Comparison of ENCODE assay signal across 17 cellular contexts in genomic region chr2:190993292-190993643, GRCh38. TPM values are rescaled to one million over a fixed set of nuclear protein-coding genes. Genes with fewer than 3 reads are reported as not detected.
A peak's percentile ranks its signal among the peaks of the same experiment; 100 is the strongest.
DNase-seq lines count a peak whose midpoint lies in the region; ATAC-seq lines count a peak whose summit lies in the region.
"Had no signal": no experiment of that assay in that cellular context is flagged by ENCODE, and none has a peak within 500 bp of the region (broad histone marks: within the 10 kb centered on the region; RNA-seq: fewer than 3 reads in every experiment).

No MANE protein-coding gene starts in this region.

- peaks cover 31 to 40% of the 10 kb centered on the region in 2 experiments for H3K36me3 ChIP-seq in trophoblast cell (ENCODE audit: control insufficient read depth in 1 of 2, insufficient read depth in 2 of 2, low read length in 2 of 2)

- no peaks in the 10 kb centered on the region for H3K27me3 ChIP-seq in trophoblast cell (ENCODE audit: insufficient read depth, low read length)
- H3K27me3 ChIP-seq: BLaER1 treated with 17β-estradiol and CSF1 and Interleukin-3, amounts not matched to agents 10 nM and 100 nM; MG63 had no signal

- H4K12ac ChIP-seq in trophoblast cell (ENCODE audit: low read depth, low read length), result no peak overlapping the region

- no peaks in the 10 kb centered on the region for H3K79me2 ChIP-seq in trophoblast cell (ENCODE audit: control insufficient read depth, insufficient read depth, low read length, poor library complexity)

- no peak overlapping the region for H3K18ac ChIP-seq in trophoblast cell (ENCODE audit: low read length)

- POLR2A ChIA-PET in activated naive CD8-positive, alpha-beta T cell treated with anti-CD3 and anti-CD28 coated beads, Interleukin-2, amount 10 ng/mL, durations not matched to agents 7 days and 5 days (lab: Charles Lee), result interaction anchor here (0.7 to 2.7 kb wide), 4 partner anchors 14 to 42 kb away, joined by 3 to 8 read pairs (median 6); no protein-coding TSS in a partner anchor

- H3K9me3 Mint-ChIP-seq in T-helper 1 cell treated with Interleukin-12 subunit alpha and Interleukin-12 subunit beta and Interleukin-4 antibody, amounts not matched to agents 30 μg/mL and 1 μg/mL, for 36 hours, result peaks cover 8% of the 10 kb centered on the region
- no peaks in the 10 kb centered on the region for H3K9me3 Mint-ChIP-seq in activated naive CD8-positive, alpha-beta T cell treated with anti-CD3 and anti-CD28 coated beads, Interleukin-2, amount 10 ng/mL, durations not matched to agents 7 days and 5 days
- H3K9me3 Mint-ChIP-seq in activated naive CD8-positive, alpha-beta T cell treated with anti-CD3 and anti-CD28 coated beads for 36 hours, result peaks cover 20% of the 10 kb centered on the region
- no peaks in the 10 kb centered on the region for H3K9me3 Mint-ChIP-seq in central memory CD8-positive, alpha-beta T cell

- no peak overlapping the region for H3K14ac ChIP-seq in trophoblast cell (ENCODE audit: low read length)

- H2AFZ ChIP-seq in trophoblast cell (ENCODE audit: insufficient read depth, low read length, poor library complexity), result no peak overlapping the region

- no peak overlapping the region for H4K91ac ChIP-seq in trophoblast cell (ENCODE audit: low read depth, low read length)

- H3K23ac ChIP-seq in trophoblast cell (ENCODE audit: low read length), result no peak overlapping the region

- H3K4me2 ChIP-seq in trophoblast cell (ENCODE audit: low read length), result no peak overlapping the region
- H3K4me2 ChIP-seq: BLaER1 treated with 17β-estradiol and CSF1 and Interleukin-3, amounts not matched to agents 10 nM and 100 nM had no signal

- H3K4me1 Mint-ChIP-seq in T-helper 1 cell treated with Interleukin-12 subunit alpha and Interleukin-12 subunit beta and Interleukin-4 antibody, amounts not matched to agents 30 μg/mL and 1 μg/mL, for 36 hours (ENCODE audit: low read depth), result peaks cover 54% of the 10 kb centered on the region
- peaks cover 60% of the 10 kb centered on the region for H3K4me1 Mint-ChIP-seq in activated naive CD8-positive, alpha-beta T cell treated with anti-CD3 and anti-CD28 coated beads, Interleukin-2, amount 10 ng/mL, durations not matched to agents 7 days and 5 days
- peaks cover 34% of the 10 kb centered on the region for H3K4me1 Mint-ChIP-seq in activated naive CD8-positive, alpha-beta T cell treated with anti-CD3 and anti-CD28 coated beads for 36 hours
- H3K4me1 Mint-ChIP-seq in central memory CD8-positive, alpha-beta T cell, result peaks cover 22% of the 10 kb centered on the region

- DNase-seq in T-helper 1 cell (no peak), trophoblast cell (no peak), NCI-H1105 treated with DMSO at 0.1 percent for 48 hours (lab: John Stamatoyannopoulos, UW) (no peak)
- DNase-seq in activated naive CD8-positive, alpha-beta T cell treated with anti-CD3 and anti-CD28 coated beads, Interleukin-2, amount 10 ng/mL, durations not matched to agents 7 days and 5 days, result no peak
- no peak for DNase-seq in activated naive CD8-positive, alpha-beta T cell treated with anti-CD3 and anti-CD28 coated beads for 36 hours
- DNase-seq in central memory CD8-positive, alpha-beta T cell (ENCODE audit: low spot score in 2 of 2), result no peak
- DNase-seq: DMS53, H7, MG63, NCI-H1092 treated with DMSO at 0.1 percent for 48 hours, NCI-H1694 treated with DMSO at 0.1 percent for 48 hours, NCI-H2171, NCI-H446 treated with DMSO at 0.1 percent for 48 hours had no signal

- H3K36me3 Mint-ChIP-seq in T-helper 1 cell treated with Interleukin-12 subunit alpha and Interleukin-12 subunit beta and Interleukin-4 antibody, amounts not matched to agents 30 μg/mL and 1 μg/mL, for 36 hours (ENCODE audit: low read depth), result peaks cover 79% of the 10 kb centered on the region
- peaks cover 76% of the 10 kb centered on the region for H3K36me3 Mint-ChIP-seq in activated naive CD8-positive, alpha-beta T cell treated with anti-CD3 and anti-CD28 coated beads, Interleukin-2, amount 10 ng/mL, durations not matched to agents 7 days and 5 days
- H3K36me3 Mint-ChIP-seq in activated naive CD8-positive, alpha-beta T cell treated with anti-CD3 and anti-CD28 coated beads for 36 hours, result peaks cover 73% of the 10 kb centered on the region
- peaks cover 91% of the 10 kb centered on the region for H3K36me3 Mint-ChIP-seq in central memory CD8-positive, alpha-beta T cell (ENCODE audit: insufficient read depth)

- no peak overlapping the region for H2BK5ac ChIP-seq in trophoblast cell (ENCODE audit: low read depth, low read length, poor library complexity)

- no peak overlapping the region for H3K9ac ChIP-seq in trophoblast cell (ENCODE audit: low read length)
- H3K9ac ChIP-seq: BLaER1 treated with 17β-estradiol and CSF1 and Interleukin-3, amounts not matched to agents 10 nM and 100 nM had no signal

- H3K27ac ChIP-seq in trophoblast cell (ENCODE audit: low read depth, low read length), result no peak overlapping the region
- H3K27ac ChIP-seq: 22Rv1; BLaER1 treated with 17β-estradiol and CSF1 and Interleukin-3, amounts not matched to agents 10 nM and 100 nM had no signal

- H2AK5ac ChIP-seq in trophoblast cell (ENCODE audit: low read length), result no peak overlapping the region

- ATAC-seq in activated naive CD8-positive, alpha-beta T cell treated with anti-CD3 and anti-CD28 coated beads, Interleukin-2, amount 10 ng/mL, durations not matched to agents 7 days and 5 days (ENCODE audit: low read depth), result no peak
- ATAC-seq in central memory CD8-positive, alpha-beta T cell (replicated peaks; ENCODE audit: extremely low read depth, poor library complexity, severe bottlenecking), result no peak
- ATAC-seq in GM21786 (IDR thresholded peaks at IDR 0.05; ENCODE audit: unreplicated experiment), result no peak

- peak overlapping the region; percentile 43 for H2BK12ac ChIP-seq in trophoblast cell (ENCODE audit: low read length)

- H3K4me3 ChIP-seq in trophoblast cell (ENCODE audit: low read depth, low read length), result no peak overlapping the region
- H3K4me3 ChIP-seq: BLaER1 treated with 17β-estradiol and CSF1 and Interleukin-3, amounts not matched to agents 10 nM and 100 nM; MG63 had no signal

- WGBS in trophoblast cell (ENCODE audit: extremely low coverage, insufficient coverage, insufficient read length), result no CpG with 5 or more reads among the region's 6 CpGs

- H3K27ac Mint-ChIP-seq in T-helper 1 cell treated with Interleukin-12 subunit alpha and Interleukin-12 subunit beta and Interleukin-4 antibody, amounts not matched to agents 30 μg/mL and 1 μg/mL, for 36 hours, result peak overlapping the region; percentile 2
- peak overlapping the region; percentile 65 for H3K27ac Mint-ChIP-seq in activated naive CD8-positive, alpha-beta T cell treated with anti-CD3 and anti-CD28 coated beads, Interleukin-2, amount 10 ng/mL, durations not matched to agents 7 days and 5 days
- H3K27ac Mint-ChIP-seq in activated naive CD8-positive, alpha-beta T cell treated with anti-CD3 and anti-CD28 coated beads for 36 hours, result no peak overlapping the region
- H3K27ac Mint-ChIP-seq in central memory CD8-positive, alpha-beta T cell (ENCODE audit: low read depth), result peak overlapping the region; percentile 41

- no peak overlapping the region for H3K4ac ChIP-seq in trophoblast cell (ENCODE audit: low read depth, low read length)

- peaks cover 4 to 16% of the 10 kb centered on the region in 2 experiments for H3K4me1 ChIP-seq in trophoblast cell (ENCODE audit: control insufficient read depth in 1 of 2, insufficient read depth in 2 of 2, low read length in 2 of 2)

- H3K79me1 ChIP-seq in trophoblast cell (ENCODE audit: low read length), result no peaks in the 10 kb centered on the region

- no peak overlapping the region for H3K4me3 Mint-ChIP-seq in T-helper 1 cell treated with Interleukin-12 subunit alpha and Interleukin-12 subunit beta and Interleukin-4 antibody, amounts not matched to agents 30 μg/mL and 1 μg/mL, for 36 hours
- H3K4me3 Mint-ChIP-seq in activated naive CD8-positive, alpha-beta T cell treated with anti-CD3 and anti-CD28 coated beads, Interleukin-2, amount 10 ng/mL, durations not matched to agents 7 days and 5 days, result no peak overlapping the region
- no peak overlapping the region for H3K4me3 Mint-ChIP-seq in activated naive CD8-positive, alpha-beta T cell treated with anti-CD3 and anti-CD28 coated beads for 36 hours
- H3K4me3 Mint-ChIP-seq in central memory CD8-positive, alpha-beta T cell, result no peak overlapping the region

- H2BK120ac ChIP-seq in trophoblast cell (ENCODE audit: insufficient read depth, low read length, poor library complexity), result no peak overlapping the region

- H4K8ac ChIP-seq in trophoblast cell (ENCODE audit: low read depth, low read length), result no peak overlapping the region

- no peaks in the 10 kb centered on the region for H3K27me3 Mint-ChIP-seq in T-helper 1 cell treated with Interleukin-12 subunit alpha and Interleukin-12 subunit beta and Interleukin-4 antibody, amounts not matched to agents 30 μg/mL and 1 μg/mL, for 36 hours (ENCODE audit: low read depth)
- H3K27me3 Mint-ChIP-seq in activated naive CD8-positive, alpha-beta T cell treated with anti-CD3 and anti-CD28 coated beads, Interleukin-2, amount 10 ng/mL, durations not matched to agents 7 days and 5 days, result no peaks in the 10 kb centered on the region
- no peaks in the 10 kb centered on the region for H3K27me3 Mint-ChIP-seq in activated naive CD8-positive, alpha-beta T cell treated with anti-CD3 and anti-CD28 coated beads for 36 hours
- no peaks in the 10 kb centered on the region for H3K27me3 Mint-ChIP-seq in central memory CD8-positive, alpha-beta T cell

- no peaks in the 10 kb centered on the region for H3K9me3 ChIP-seq in trophoblast cell (ENCODE audit: insufficient read depth, low read depth, low read length)
- H3K9me3 ChIP-seq: MG63 had no signal

RNA-seq across cellular contexts. Expression of gene STAT1, which starts 20.7 kb away (rescaled TPM):
- 100 to 1,000 TPM; 544 to 571 TPM for total RNA-seq in activated naive CD8-positive, alpha-beta T cell treated with anti-CD3 and anti-CD28 coated beads, Interleukin-2, amount 10 ng/mL, durations not matched to agents 7 days and 5 days
- 100 to 1,000 TPM; 383 to 389 TPM for total RNA-seq in activated naive CD8-positive, alpha-beta T cell treated with anti-CD3 and anti-CD28 coated beads for 36 hours
- polyA plus RNA-seq in trophoblast cell (2013), result 29.8 and 30.6 TPM in 2 replicates
